23 cellular contexts compared by ENCODE assay signal in genomic region chr7:117739085-117739484, GRCh38.
DNase-seq lines count a peak whose midpoint lies in the region; ATAC-seq, FAIRE-seq and TF ChIP-seq lines count a peak whose summit lies in the region.
"Had no signal": no experiment of that assay in that cellular context is flagged by ENCODE, and none has a peak within 500 bp of the region (broad histone marks: within the 10 kb centered on the region; RNA-seq: fewer than 3 reads in every experiment).

No MANE protein-coding gene starts in this region.

- FAIRE-seq in GM12878 (lab: Jason Lieb, UNC): no peak
- FAIRE-seq: A204.1, D721Med, G401.6, GM12892, GM18507 had no signal

- TF ChIP-seq EP300 in GM12878 (IDR thresholded peaks at IDR 0.05; ENCODE audit: borderline replicate concordance in 1 of 2, control insufficient read depth in 1 of 2, low read depth in 2 of 2, low read length in 2 of 2): no peak

- H3K9me3 ChIP-seq in MM.1S (replicated peaks; ENCODE audit: insufficient read depth, low read length) (no peaks in the 10 kb centered on the region), GM12878 (replicated peaks; ENCODE audit: control insufficient read depth, insufficient read depth, low read length) (no peaks in the 10 kb centered on the region)
- H3K9me3 ChIP-seq: BLaER1 treated with 17β-estradiol and CSF1 and Interleukin-3, amounts not matched to agents 10 nM and 100 nM; Caco-2 had no signal

- no peaks in the 10 kb centered on the region for H3K9me2 ChIP-seq in MM.1S (replicated peaks; ENCODE audit: insufficient read depth, low read length)

- peak; percentile 59 for ATAC-seq in GM12878
- ATAC-seq in activated CD4-positive, CD25-positive, alpha-beta regulatory T cell treated with anti-CD3 and anti-CD28 coated beads, Interleukin-2, amount 50 U/mL, for 24 hours: no peak
- ATAC-seq: CD8-positive, alpha-beta T cell had no signal

- H2AFZ ChIP-seq in MM.1S (ENCODE audit: low read length): no peak overlapping the region
- H2AFZ ChIP-seq in GM12878 (ENCODE audit: control insufficient read depth, low read depth, low read length): no peak overlapping the region

- TF ChIP-seq CTCF in MM.1S (IDR thresholded peaks at IDR 0.05; ENCODE audit: low read length): no peak
- TF ChIP-seq CTCF in GM12878 (IDR thresholded peaks at IDR 0.05 in 2 of 3, conservative IDR thresholded peaks at IDR 0.05 in 1 of 3; ENCODE audit: control insufficient read depth in 2 of 3, extremely low read depth in 1 of 3, insufficient read depth in 1 of 3, low read depth in 3 of 3, low read length in 3 of 3): no peak
- TF ChIP-seq CTCF in dorsolateral prefrontal cortex (IDR thresholded peaks at IDR 0.05 in 54 of 56, conservative IDR thresholded peaks at IDR 0.05 in 2 of 56; ENCODE audit: low read depth in 1 of 56, partially characterized antibody in 56 of 56): no peak

- DNase-seq in MM.1S (peak; percentile 39), GM12878 (ENCODE audit: low read depth, low spot score) (no peak), dorsolateral prefrontal cortex (no peak), substantia nigra (lab: John Stamatoyannopoulos, UW) (no peak), ACHN (no peak), NCI-H2196 treated with DMSO at 0.1 percent for 48 hours (lab: John Stamatoyannopoulos, UW; ENCODE audit: unreplicated experiment) (no peak)
- no peak for DNase-seq in stimulated activated naive CD4-positive, alpha-beta T cell treated with Interleukin-2 at 50 U/mL for 16 hours (lab: John Stamatoyannopoulos, UW)
- DNase-seq: 8988T; AML-193; Caco-2; Calu3; CD4-positive, alpha-beta T cell; CD8-positive, alpha-beta T cell; DMS79 treated with DMSO at 0.1 percent for 48 hours; GF-D8 had no signal

- H4K20me1 ChIP-seq in MM.1S (ENCODE audit: insufficient read depth, low read length) (no peaks in the 10 kb centered on the region), GM12878 (ENCODE audit: control insufficient read depth, insufficient read depth) (no peaks in the 10 kb centered on the region)
- H4K20me1 ChIP-seq: BLaER1 treated with 17β-estradiol and CSF1 and Interleukin-3, amounts not matched to agents 10 nM and 100 nM had no signal

- intact Hi-C loops in GM12878 (cut with micrococcal nuclease; ENCODE audit: unreplicated experiment) (no loop called here), dorsolateral prefrontal cortex (cut with DNase I) (no loop called here)

- TF ChIP-seq RAD21 in GM12878 (IDR thresholded peaks at IDR 0.05; ENCODE audit: insufficient read depth, low read depth, low read length): no peak

- no peak overlapping the region for H3K9ac ChIP-seq in MM.1S (ENCODE audit: low read length)
- no peak overlapping the region for H3K9ac ChIP-seq in GM12878 (ENCODE audit: control insufficient read depth, insufficient read depth, low read length)
- H3K9ac ChIP-seq: BLaER1 treated with 17β-estradiol and CSF1 and Interleukin-3, amounts not matched to agents 10 nM and 100 nM had no signal

- no peak overlapping the region for H3K27ac ChIP-seq in MM.1S (ENCODE audit: low read length)
- H3K27ac ChIP-seq in GM12878 (ENCODE audit: control insufficient read depth, insufficient read depth): no peak overlapping the region
- peak overlapping the region in 38 of 59 donors; percentile 5 to 84 (median 70) for H3K27ac ChIP-seq in dorsolateral prefrontal cortex
- peak overlapping the region; percentile 70 for H3K27ac ChIP-seq in substantia nigra (ENCODE audit: low read depth, low read length, poor library complexity, severe bottlenecking)
- H3K27ac ChIP-seq: BLaER1 treated with 17β-estradiol and CSF1 and Interleukin-3, amounts not matched to agents 10 nM and 100 nM; C4-2B had no signal

- WGBS in GM12878 (ENCODE audit: insufficient coverage, insufficient replicate concordance, low lambda C conversion rate, missing lambda C conversion rate): 0% methylated on average over 4 of the region's 4 CpGs

- H3K4me3 ChIP-seq in MM.1S (ENCODE audit: low read length): no peak overlapping the region
- no peak overlapping the region for H3K4me3 ChIP-seq in GM12878
- H3K4me3 ChIP-seq in dorsolateral prefrontal cortex: no peak overlapping the region
- H3K4me3 ChIP-seq: BLaER1 treated with 17β-estradiol and CSF1 and Interleukin-3, amounts not matched to agents 10 nM and 100 nM had no signal

- POLR2A ChIA-PET in GM12878 (lab: Charles Lee): no interaction called here

- no peak for TF ChIP-seq POLR2A in GM12878 (IDR thresholded peaks at IDR 0.05; ENCODE audit: low read depth, low read length)

- H3K4me1 ChIP-seq in MM.1S (ENCODE audit: low read length) (no peaks in the 10 kb centered on the region), GM12878 (ENCODE audit: control insufficient read depth, insufficient read depth, low read length) (no peaks in the 10 kb centered on the region)
- H3K4me1 ChIP-seq: BLaER1 treated with 17β-estradiol and CSF1 and Interleukin-3, amounts not matched to agents 10 nM and 100 nM; Caco-2 had no signal

- CTCF ChIA-PET in GM12878 (lab: Yijun Ruan, JAX): interaction anchor here (1.0 to 2.5 kb wide), 2 partner anchors 23 to 35 kb away, joined by 3 to 11 read pairs; no protein-coding TSS in a partner anchor

- BruUV-seq in GM12878 (replicated peaks; lab: Mats Ljungman, UMichigan): no TSS peak

- no peaks in the 10 kb centered on the region for H3K27me3 ChIP-seq in MM.1S (replicated peaks; ENCODE audit: insufficient read depth, low read length)
- no peaks in the 10 kb centered on the region; a peak in 1 of 4 replicates for H3K27me3 ChIP-seq in GM12878 (replicated peaks in 1 of 2; ENCODE audit: control insufficient read depth in 2 of 2, insufficient read depth in 2 of 2, low read length in 1 of 2)
- no peaks in the 10 kb centered on the region for H3K27me3 ChIP-seq in dorsolateral prefrontal cortex
- H3K27me3 ChIP-seq: BLaER1 treated with 17β-estradiol and CSF1 and Interleukin-3, amounts not matched to agents 10 nM and 100 nM had no signal

- in situ Hi-C loops in GM12878 (cut with MboI) (no loop called here), ACHN (cut with HindIII; ENCODE audit: low pct_ligation_motif_present, low pct_unique_long_range_greater_than_20kb, low sequenced_read_pairs) (no loop called here)

- H3K4me2 ChIP-seq in MM.1S (ENCODE audit: low read depth, low read length) (no peak overlapping the region), GM12878 (ENCODE audit: control insufficient read depth, insufficient read depth) (no peak overlapping the region)
- H3K4me2 ChIP-seq: BLaER1 treated with 17β-estradiol and CSF1 and Interleukin-3, amounts not matched to agents 10 nM and 100 nM had no signal

- H3K36me3 ChIP-seq in MM.1S (replicated peaks; ENCODE audit: insufficient read depth, low read length) (no peaks in the 10 kb centered on the region), GM12878 (ENCODE audit: control insufficient read depth in 2 of 2, insufficient read depth in 2 of 2, low read length in 1 of 2) (no peaks in the 10 kb centered on the region)
- H3K36me3 ChIP-seq: BLaER1 treated with 17β-estradiol and CSF1 and Interleukin-3, amounts not matched to agents 10 nM and 100 nM had no signal

- RAD21 ChIA-PET in GM12878 (lab: Charles Lee; ENCODE audit: unreplicated experiment): interaction anchor here (1.3 kb wide), 1 partner anchor 12 kb away, joined by 3 read pairs; no protein-coding TSS in a partner anchor

- H3F3A ChIP-seq in MM.1S (ENCODE audit: insufficient read depth, low read length): no peaks in the 10 kb centered on the region

- SMC1A ChIA-PET in GM12878 (lab: Charles Lee; ENCODE audit: uncharacterized antibody, unreplicated experiment): interaction anchor here (2.0 kb wide), 1 partner anchor 10 kb away, joined by 6 read pairs; no protein-coding TSS in a partner anchor

- H3K79me2 ChIP-seq in MM.1S (ENCODE audit: low read length) (no peaks in the 10 kb centered on the region), GM12878 (ENCODE audit: control insufficient read depth, insufficient read depth, low read length) (no peaks in the 10 kb centered on the region)

TF ChIP-seq in GM12878, 131 proteins besides CTCF, POLR2A, EP300 and RAD21:
- TF ChIP-seq MAX (IDR thresholded peaks at IDR 0.05; ENCODE audit: low read depth, low read length): no peak
- TF ChIP-seq NR2F1 (conservative IDR thresholded peaks at IDR 0.05): peak; percentile 40; the same call in 1 of the 2 replicates
TF ChIP-seq in GM12878: peak in this region for 1.

Comparison
In these comparisons a context has a peak if more than half of its experiments do, and no peak if none do; other contexts are left out.
1. H3K27ac ChIP-seq: peak in dorsolateral prefrontal cortex (38 of 59) and substantia nigra (single experiment); none in MM.1S (single experiment) and GM12878 (single experiment).